In the genomic region with DNA sequence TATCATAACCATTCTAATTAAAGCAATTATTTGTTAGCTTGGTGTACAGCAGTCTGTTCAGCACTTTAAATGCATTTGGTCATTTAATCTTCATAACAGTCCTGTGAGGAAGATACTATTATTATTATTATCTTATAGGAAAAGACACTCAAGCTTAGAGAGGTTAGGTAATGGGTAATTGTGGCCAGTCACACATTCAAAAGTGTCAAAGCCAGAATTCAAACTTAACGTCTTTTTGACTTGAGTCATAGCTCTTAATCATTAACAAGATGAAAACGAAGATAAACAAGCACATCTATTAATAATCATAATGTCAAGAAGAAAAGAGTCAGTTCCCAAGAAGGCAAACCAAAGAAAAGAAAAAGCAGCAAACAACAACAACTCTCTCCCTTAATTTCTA, we compare ENCODE assay signal across 17 cellular contexts.
"Had no signal": no experiment of that assay in that cellular context is flagged by ENCODE, and none has a peak within 500 bp of the region (broad histone marks: within the 10 kb centered on the region; RNA-seq: fewer than 3 reads in every experiment).

No MANE protein-coding gene starts in this region.

- H3K27ac Mint-ChIP-seq: activated CD8-positive, alpha-beta T cell treated with anti-CD3 and anti-CD28 coated beads for 36 hours; activated naive CD8-positive, alpha-beta T cell treated with anti-CD3 and anti-CD28 coated beads, Interleukin-2, amount 10 ng/mL, durations not matched to agents 7 days and 5 days; activated T-cell treated with anti-CD3 and anti-CD28 coated beads, Interleukin-2, amount 50 U/mL, for 72 hours; memory B cell; nephron had no signal

- H3K9me3 Mint-ChIP-seq: activated CD8-positive, alpha-beta T cell treated with anti-CD3 and anti-CD28 coated beads for 36 hours; activated naive CD8-positive, alpha-beta T cell treated with anti-CD3 and anti-CD28 coated beads, Interleukin-2, amount 10 ng/mL, durations not matched to agents 7 days and 5 days; activated T-cell treated with anti-CD3 and anti-CD28 coated beads, Interleukin-2, amount 50 U/mL, for 72 hours; memory B cell; nephron had no signal

- H3K36me3 Mint-ChIP-seq: activated naive CD8-positive, alpha-beta T cell treated with anti-CD3 and anti-CD28 coated beads, Interleukin-2, amount 10 ng/mL, durations not matched to agents 7 days and 5 days; memory B cell had no signal

- DNase-seq: activated CD4-positive, alpha-beta T cell treated with anti-CD3 and anti-CD28 coated beads for 4 hours; activated CD8-positive, alpha-beta memory T cell treated with anti-CD3 and anti-CD28 coated beads, Interleukin-2, amount 50 U/mL, for 4 hours; activated CD8-positive, alpha-beta T cell treated with anti-CD3 and anti-CD28 coated beads for 36 hours; activated gamma-delta T cell treated with Interleukin-2 at 50 U/mL for 16 hours; activated naive CD8-positive, alpha-beta T cell treated with anti-CD3 and anti-CD28 coated beads, Interleukin-2, amount 10 ng/mL, durations not matched to agents 7 days and 5 days; activated T-cell treated with anti-CD3 and anti-CD28 coated beads, Interleukin-2, amount 50 U/mL, for 72 hours; aorta; esophagus squamous epithelium; left ventricle myocardium inferior; sigmoid colon; stimulated activated CD4-positive, alpha-beta T cell treated with anti-CD3 and anti-CD28 coated beads, Interleukin-2, amount 100 ng/mL, for 24 hours; stimulated activated naive CD4-positive, alpha-beta T cell; substantia nigra; T1000 had no signal

- H3K4me1 Mint-ChIP-seq: activated naive CD8-positive, alpha-beta T cell treated with anti-CD3 and anti-CD28 coated beads, Interleukin-2, amount 10 ng/mL, durations not matched to agents 7 days and 5 days; memory B cell had no signal

- ATAC-seq: activated CD8-positive, alpha-beta T cell treated with anti-CD3 and anti-CD28 coated beads for 36 hours; activated T-cell treated with anti-CD3 and anti-CD28 coated beads, Interleukin-2, amount 50 U/mL, for 72 hours; foreskin keratinocyte had no signal

- H3K4me3 Mint-ChIP-seq: activated CD8-positive, alpha-beta T cell treated with anti-CD3 and anti-CD28 coated beads for 36 hours; activated naive CD8-positive, alpha-beta T cell treated with anti-CD3 and anti-CD28 coated beads, Interleukin-2, amount 10 ng/mL, durations not matched to agents 7 days and 5 days; activated T-cell treated with anti-CD3 and anti-CD28 coated beads, Interleukin-2, amount 50 U/mL, for 72 hours; memory B cell; nephron had no signal
